1 cellular context compared by ENCODE assay signal in genomic region chr1:205973377-205974232, GRCh38.
A peak's percentile ranks its signal among the peaks of the same experiment; 100 is the strongest.
TF ChIP-seq lines count a peak whose summit lies in the region.

No MANE protein-coding gene starts in this region.

TF ChIP-seq in HEK293, 187 proteins besides CTCF, POLR2A, EP300 and RAD21 (continued from another document):
- TF ChIP-seq ZNF18 (tag by site-specific recombination; IDR thresholded peaks at IDR 0.05) (peak; percentile 91), ZBTB7A (tag by site-specific recombination; IDR thresholded peaks at IDR 0.05; ENCODE audit: low read depth) (no peak), ZNF510 (tag by site-specific recombination; IDR thresholded peaks at IDR 0.05; ENCODE audit: insufficient replicate concordance) (no peak), OVOL3 (tag by site-specific recombination; IDR thresholded peaks at IDR 0.05) (no peak)
